8 cellular contexts compared by ENCODE assay signal in the genomic region with DNA sequence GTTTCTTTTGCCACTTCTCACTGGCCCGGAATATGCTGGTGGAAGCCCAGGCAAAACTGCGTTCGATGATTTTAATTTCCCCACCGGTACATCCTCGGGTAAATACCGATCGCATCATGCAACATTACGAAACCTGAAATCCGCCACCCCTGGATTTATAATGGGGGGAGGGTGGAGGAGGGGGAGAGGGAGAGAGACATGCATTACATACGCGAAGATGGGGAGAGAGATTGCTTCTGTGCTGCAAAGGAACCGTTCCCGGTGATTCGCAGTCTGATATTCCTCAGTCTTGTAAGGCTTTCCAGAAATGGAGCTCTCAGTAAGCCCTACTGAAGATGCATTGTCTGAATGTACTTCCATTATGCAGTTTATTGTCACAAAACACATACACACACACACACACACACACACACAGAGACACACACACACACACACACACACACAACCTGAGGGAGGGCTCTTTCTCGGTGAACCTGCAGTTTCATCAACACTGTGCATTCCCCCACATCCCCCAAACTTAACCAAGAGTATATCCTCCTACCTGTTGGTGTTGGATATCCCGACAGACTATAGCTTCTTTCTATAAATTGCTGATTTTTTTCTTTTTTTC. TPM values are rescaled to one million over a fixed set of nuclear protein-coding genes. Genes with fewer than 3 reads are reported as not detected.
DNase-seq lines count a peak whose midpoint lies in the region; ATAC-seq and TF ChIP-seq lines count a peak whose summit lies in the region.

No MANE protein-coding gene starts in this region.

- no peaks in the 10 kb centered on the region for H3K27me3 ChIP-seq in adipocyte (replicated peaks; ENCODE audit: control insufficient read depth, insufficient read depth, low read length)
- H3K27me3 ChIP-seq in kidney epithelial cell (ENCODE audit: control insufficient read depth, insufficient read depth, low read length), result peaks cover 3% of the 10 kb centered on the region

- H3K9me3 Mint-ChIP-seq in IgD-negative memory B cell, result peaks cover 0 to 1% (median 0%) of the 10 kb centered on the region in 3 donors

- H3K9me3 ChIP-seq in adipocyte (ENCODE audit: control insufficient read depth, low read length), result no peaks in the 10 kb centered on the region

- no peak overlapping the region for H3K27ac ChIP-seq in urinary bladder (ENCODE audit: low read depth)

- H3K4me1 Mint-ChIP-seq in IgD-negative memory B cell, result peaks cover 0 to 12% (median 7%) of the 10 kb centered on the region in 3 donors

- H3K36me3 ChIP-seq in adipocyte (ENCODE audit: control insufficient read depth, insufficient read depth, low read length, severe bottlenecking), result no peaks in the 10 kb centered on the region
- no peaks in the 10 kb centered on the region for H3K36me3 ChIP-seq in kidney epithelial cell (ENCODE audit: control insufficient read depth, insufficient read depth, low read length)
- H3K36me3 ChIP-seq in urinary bladder (ENCODE audit: insufficient read depth), result no peaks in the 10 kb centered on the region

- H3K9ac ChIP-seq in adipocyte (ENCODE audit: low read length), result peak overlapping the region; percentile 68

- peaks cover 24% of the 10 kb centered on the region for H3K27me3 Mint-ChIP-seq in IgD-negative memory B cell

- peak overlapping the region; percentile 94 for H3K4me3 ChIP-seq in adipocyte (ENCODE audit: low read length)
- peak overlapping the region; percentile 63 for H3K4me3 ChIP-seq in kidney epithelial cell (ENCODE audit: low read depth, low read length)
- H3K4me3 ChIP-seq in urinary bladder (ENCODE audit: low read depth, low read length), result peak overlapping the region; percentile 31

- H3K4me1 ChIP-seq in adipocyte (ENCODE audit: control insufficient read depth, insufficient read depth, low read length) (peaks cover 12% of the 10 kb centered on the region), urinary bladder (ENCODE audit: insufficient read depth) (no peaks in the 10 kb centered on the region)

- H3K4me3 Mint-ChIP-seq in IgD-negative memory B cell, result peak overlapping the region; percentile 31 to 68 (median 44)

- 16% methylated on average over 16 of the region's 16 CpGs for WGBS in urinary bladder

- peak; percentile 20 for DNase-seq in adipocyte (ENCODE audit: low read depth)
- no peak for DNase-seq in kidney epithelial cell (ENCODE audit: low read depth)
- DNase-seq in SKM-1 (lab: John Stamatoyannopoulos, UW; ENCODE audit: unreplicated experiment), result no peak
- no peak for DNase-seq in glomerular visceral epithelial cell (ENCODE audit: extremely low spot score)
- no peak for DNase-seq in activated naive CD4-positive, alpha-beta T cell treated with anti-CD3 and anti-CD28 coated beads, Interleukin-2, amount 50 U/mL, for 16 hours

- peak; percentile 11 for ATAC-seq in GM19043 (IDR thresholded peaks at IDR 0.05; ENCODE audit: low read depth, unreplicated experiment)

- peak overlapping the region in 1 of 3 donors; percentile 59 for H3K27ac Mint-ChIP-seq in IgD-negative memory B cell

- H3K36me3 Mint-ChIP-seq in IgD-negative memory B cell, result no peaks in the 10 kb centered on the region

- TF ChIP-seq CTCF in kidney epithelial cell (IDR thresholded peaks at IDR 0.05; ENCODE audit: insufficient read depth, low read length, poor library complexity, severe bottlenecking), result no peak

RNA-seq across cellular contexts. Expression of a gene that starts 0.7 kb away (rescaled TPM):
- polyA plus RNA-seq in IgD-negative memory B cell (not detected), urinary bladder (1.4 TPM)
- total RNA-seq in kidney epithelial cell (0.42 TPM in 1 of 2 replicates, not detected in the other), urinary bladder (15.3 TPM)

RNA-seq across cellular contexts. Expression of a gene that starts 32.5 kb away (rescaled TPM):
- polyA plus RNA-seq in IgD-negative memory B cell, result 46.6 TPM
- total RNA-seq in kidney epithelial cell, result 48.7 and 54.9 TPM in 2 replicates
- 97.5 TPM for total RNA-seq in urinary bladder
- 43.5 TPM for polyA plus RNA-seq in urinary bladder

Comparison
In these comparisons a context has a peak if more than half of its experiments do, and no peak if none do; other contexts are left out.
1. H3K4me3 ChIP-seq: peak in every context shown above with its lines; median percentile 94 in adipocyte; 63 in kidney epithelial cell; 31 in urinary bladder.
2. RNA of a gene that starts 0.7 kb away (total RNA-seq): 15.3 TPM in urinary bladder (single experiment); 0.42 TPM in kidney epithelial cell; every median in the first group is over 10 times any median in the second.